24 cellular contexts compared by ENCODE assay signal in genomic region chr9:70127036-70127435, GRCh38.
A peak's percentile ranks its signal among the peaks of the same experiment; 100 is the strongest.
DNase-seq lines count a peak whose midpoint lies in the region; ATAC-seq and TF ChIP-seq lines count a peak whose summit lies in the region.
"Had no signal": no experiment of that assay in that cellular context is flagged by ENCODE, and none has a peak within 500 bp of the region (broad histone marks: within the 10 kb centered on the region; RNA-seq: fewer than 3 reads in every experiment).

No MANE protein-coding gene starts in this region.

- H3K27ac Mint-ChIP-seq in chondrocyte (ENCODE audit: unreplicated experiment), result peak overlapping the region; percentile 82
- H3K27ac Mint-ChIP-seq: HFFc6 had no signal

- H3K27ac ChIP-seq in liver (ENCODE audit: low read depth in 1 of 2, low read length in 2 of 2) (no peak overlapping the region), upper lobe of right lung (peak overlapping the region; percentile 42)
- H3K27ac ChIP-seq: GM23248 had no signal

- H3K27me3 ChIP-seq in liver (ENCODE audit: control insufficient read depth in 4 of 4, insufficient read depth in 4 of 4, low read length in 3 of 4), result no peaks in the 10 kb centered on the region
- H3K27me3 ChIP-seq in upper lobe of right lung, result no peaks in the 10 kb centered on the region
- H3K27me3 ChIP-seq: BE2C, MG63 had no signal

- TF ChIP-seq RAD21 in liver (IDR thresholded peaks at IDR 0.05), result no peak

- no peak overlapping the region for H3K9ac ChIP-seq in liver (ENCODE audit: low read depth in 1 of 2, low read length in 2 of 2)
- H3K9ac ChIP-seq: GM23248 had no signal

- H3K4me3 ChIP-seq in liver (ENCODE audit: low read depth in 1 of 3, low read length in 3 of 3) (no peak overlapping the region), upper lobe of right lung (no peak overlapping the region)
- H3K4me3 ChIP-seq: GM23248, HAP-1, MG63 had no signal

- intact Hi-C loops in left cardiac atrium (cut with DNase I) (loop anchor here (10.0 kb wide), 2 partner anchors 88 to 98 kb away; no protein-coding TSS in a partner anchor), upper lobe of right lung (cut with DNase I) (no loop called here)

- ATAC-seq in left cardiac atrium (peak; percentile 24 to 32), upper lobe of right lung (no peak), GM19455 (IDR thresholded peaks at IDR 0.05; ENCODE audit: unreplicated experiment) (no peak)

- no peak for TF ChIP-seq CTCF in chondrocyte (IDR thresholded peaks at IDR 0.05)
- no peak for TF ChIP-seq CTCF in liver (IDR thresholded peaks at IDR 0.05; ENCODE audit: low read depth, low read length, missing input control)
- TF ChIP-seq CTCF in upper lobe of right lung (IDR thresholded peaks at IDR 0.05), result no peak

- 85% methylated on average over 6 of the region's 6 CpGs for WGBS in liver

- DNase-seq in chondrocyte (ENCODE audit: low spot score) (no peak), left cardiac atrium (no peak), upper lobe of right lung (no peak), cerebellum (ENCODE audit: low spot score) (no peak), SKM-1 treated with dmso at 0.1 percent for 144 hours (lab: John Stamatoyannopoulos, UW; ENCODE audit: unreplicated experiment) (no peak)
- DNase-seq: ACHN; BE2C; Calu3; DND-41; GM23248; HFFc6; IMR-90; KG1; MG63; NCI-H2029 treated with DMSO at 0.1 percent for 48 hours; NCI-H446 treated with DMSO at 0.1 percent for 48 hours; NCI-H526; NCI-H82; NK-92 treated with Interleukin-12 subunit alpha and Interleukin-12 subunit beta, amount 100 ng/mL, for 24 hours; RPMI8226; SHP77 treated with DMSO at 0.1 percent for 48 hours had no signal

- H3K9me3 Mint-ChIP-seq in chondrocyte (ENCODE audit: low read depth), result no peaks in the 10 kb centered on the region
- H3K9me3 Mint-ChIP-seq: HFFc6 had no signal

- no peaks in the 10 kb centered on the region for H3K36me3 ChIP-seq in liver (ENCODE audit: control insufficient read depth in 4 of 4, insufficient read depth in 3 of 4, low read depth in 1 of 4, low read length in 3 of 4)
- no peaks in the 10 kb centered on the region for H3K36me3 ChIP-seq in upper lobe of right lung
- H3K36me3 ChIP-seq: BE2C, HAP-1, MG63 had no signal

- H3K9me3 ChIP-seq in liver (ENCODE audit: control insufficient read depth in 4 of 4, low read length in 3 of 4) (no peaks in the 10 kb centered on the region), upper lobe of right lung (no peaks in the 10 kb centered on the region)
- H3K9me3 ChIP-seq: BE2C, HAP-1, MG63 had no signal

- H3K4me1 Mint-ChIP-seq in chondrocyte (ENCODE audit: low read depth), result peaks cover 59% of the 10 kb centered on the region

- H3K4me3 Mint-ChIP-seq in chondrocyte (ENCODE audit: unreplicated experiment), result no peak overlapping the region
- H3K4me3 Mint-ChIP-seq: HFFc6 had no signal

- H3K4me1 ChIP-seq in liver (ENCODE audit: control insufficient read depth in 4 of 4, insufficient read depth in 4 of 4, low read length in 3 of 4) (no peaks in the 10 kb centered on the region), upper lobe of right lung (peaks cover 9% of the 10 kb centered on the region)
- H3K4me1 ChIP-seq: BE2C, HAP-1 had no signal

- peaks cover 23% of the 10 kb centered on the region for H3K36me3 Mint-ChIP-seq in chondrocyte (ENCODE audit: low read depth)

- H3K27me3 Mint-ChIP-seq in chondrocyte (ENCODE audit: low read depth), result no peaks in the 10 kb centered on the region

TF ChIP-seq in liver, 16 proteins besides CTCF, POLR2A, EP300 and RAD21:
- TF ChIP-seq TAF1 (conservative IDR thresholded peaks at IDR 0.05) (no peak), EGR1 (IDR thresholded peaks at IDR 0.05; ENCODE audit: low read depth in 2 of 2) (no peak), JUND (IDR thresholded peaks at IDR 0.05) (no peak), ZBTB33 (IDR thresholded peaks at IDR 0.05) (no peak), FOXA1 (IDR thresholded peaks at IDR 0.05) (no peak), SP1 (IDR thresholded peaks at IDR 0.05) (peak; percentile 18), YY1 (IDR thresholded peaks at IDR 0.05) (no peak), REST (IDR thresholded peaks at IDR 0.05) (peak; percentile 27)
TF ChIP-seq in liver: peak in this region for 2.

Comparison
In these comparisons a context has a peak if more than half of its experiments do, and no peak if none do; other contexts are left out.
1. ATAC-seq: peak in left cardiac atrium (2 of 2); none in upper lobe of right lung (single experiment) and GM19455 (single experiment).